29 cellular contexts compared by ENCODE assay signal in the genomic region with DNA sequence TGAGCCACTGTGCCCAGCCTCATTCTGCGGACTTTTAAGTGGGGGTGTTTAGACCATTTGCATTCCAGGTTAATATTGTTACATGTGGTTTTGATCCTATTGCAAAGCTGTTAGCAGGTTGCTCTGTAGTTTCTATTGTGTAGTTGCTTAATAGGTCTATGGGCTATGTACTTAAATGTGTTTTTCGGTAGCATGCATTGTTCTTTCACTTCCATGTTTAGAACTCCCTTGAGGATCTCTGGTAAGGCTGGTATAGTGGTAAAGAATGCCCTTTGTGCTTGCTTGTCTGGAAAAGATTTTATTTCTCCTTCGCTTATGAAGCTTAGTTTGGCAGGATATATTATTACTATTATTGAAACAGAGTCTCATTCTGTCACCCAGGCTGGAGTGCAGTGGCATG. TPM values are rescaled to one million over a fixed set of nuclear protein-coding genes. Genes with fewer than 3 reads are reported as not detected.
"Had no signal": no experiment of that assay in that cellular context is flagged by ENCODE, and none has a peak within 500 bp of the region (broad histone marks: within the 10 kb centered on the region; RNA-seq: fewer than 3 reads in every experiment).

No MANE protein-coding gene starts in this region.

- H3K4me2 ChIP-seq: neural progenitor cell had no signal

- H3K79me2 ChIP-seq: parathyroid adenoma had no signal

- H3K27ac Mint-ChIP-seq: natural killer cell; nephron; neural progenitor cell; progenitor cell of endocrine pancreas; stimulated activated effector memory CD8-positive, alpha-beta T cell treated with anti-CD3 and anti-CD28 coated beads, Interleukin-12 subunit alpha, Interleukin-12 subunit beta, amount 100 ng/mL, for 72 hours; stimulated activated naive CD8-positive, alpha-beta T cell treated with anti-CD3 and anti-CD28 coated beads, Interleukin-15, Interleukin-2, amounts not matched to agents 100 ng/mL and 50 ng/mL, for 24 hours had no signal

- H3K4me3 Mint-ChIP-seq: natural killer cell; nephron; neural progenitor cell; stimulated activated effector memory CD8-positive, alpha-beta T cell treated with anti-CD3 and anti-CD28 coated beads, Interleukin-12 subunit alpha, Interleukin-12 subunit beta, amount 100 ng/mL, for 72 hours; stimulated activated naive CD8-positive, alpha-beta T cell treated with anti-CD3 and anti-CD28 coated beads, Interleukin-15, Interleukin-2, amounts not matched to agents 100 ng/mL and 50 ng/mL, for 24 hours had no signal

- H3K27ac ChIP-seq: neural progenitor cell, ovary, parathyroid adenoma, psoas muscle, right lobe of liver, sigmoid colon, stomach, thoracic aorta, thyroid gland, tibial nerve, upper lobe of left lung, vagina had no signal

- H3K9ac ChIP-seq: neural progenitor cell, parathyroid adenoma had no signal

- ATAC-seq: natural killer cell; psoas muscle; right cardiac atrium; right lobe of liver; stimulated activated effector memory CD8-positive, alpha-beta T cell treated with anti-CD3 and anti-CD28 coated beads, Interleukin-12 subunit alpha, Interleukin-12 subunit beta, amount 100 ng/mL, for 72 hours had no signal

- H3K27me3 ChIP-seq: neural progenitor cell, ovary, right lobe of liver, sigmoid colon, stomach, thyroid gland, tibial nerve, upper lobe of left lung, vagina had no signal

- H3K4me1 Mint-ChIP-seq: nephron; neural progenitor cell; stimulated activated effector memory CD8-positive, alpha-beta T cell treated with anti-CD3 and anti-CD28 coated beads, Interleukin-12 subunit alpha, Interleukin-12 subunit beta, amount 100 ng/mL, for 72 hours had no signal

- DNase-seq: natural killer cell; occipital lobe; ovary; posterior cingulate gyrus; psoas muscle; right cardiac atrium; right lobe of liver; sigmoid colon; small intestine; stimulated activated CD4-positive, alpha-beta T cell treated with anti-CD3 and anti-CD28 coated beads, Interleukin-15, amount 100 ng/mL, for 24 hours; stimulated activated CD4-positive, alpha-beta T cell treated with anti-CD3 and anti-CD28 coated beads, Interleukin-2, amount 100 ng/mL, for 24 hours; stimulated activated CD4-positive, alpha-beta T cell treated with anti-CD3 and anti-CD28 coated beads, Interleukin-2, amount 100 ng/mL, for 48 hours; stimulated activated CD4-positive, alpha-beta T cell treated with anti-CD3 and anti-CD28 coated beads, Interleukin-4, amount 100 ng/mL, for 24 hours; stimulated activated naive CD4-positive, alpha-beta T cell treated with Interleukin-2 at 50 U/mL for 16 hours; stomach; thyroid gland; trophoblast cell; upper lobe of left lung had no signal

- H3K27me3 Mint-ChIP-seq: progenitor cell of endocrine pancreas; stimulated activated naive CD8-positive, alpha-beta T cell treated with anti-CD3 and anti-CD28 coated beads, Interleukin-15, Interleukin-2, amounts not matched to agents 100 ng/mL and 50 ng/mL, for 24 hours had no signal

- FAIRE-seq: small intestine, urothelium cell line had no signal

- H3K4me3 ChIP-seq: neural progenitor cell, ovary, psoas muscle, right lobe of liver, sigmoid colon, stomach, thoracic aorta, thyroid gland, tibial nerve, upper lobe of left lung, vagina had no signal

- H3K4me1 ChIP-seq: neural progenitor cell, parathyroid adenoma, psoas muscle, right lobe of liver, sigmoid colon, stomach, thyroid gland, tibial nerve, upper lobe of left lung, vagina had no signal

- H2AFZ ChIP-seq: neural progenitor cell, parathyroid adenoma had no signal

RNA-seq across cellular contexts. Expression of gene LRRD1, which starts 13.4 kb away (rescaled TPM):
- total RNA-seq: natural killer cell, psoas muscle, right lobe of liver, ureter had no signal
- polyA plus RNA-seq: right cardiac atrium, stomach had no signal
